ENCODE assay signal across 19 cellular contexts in genomic region chr16:930511-930910, GRCh38. TPM values are rescaled to one million over a fixed set of nuclear protein-coding genes. Genes with fewer than 3 reads are reported as not detected.
A peak's percentile ranks its signal among the peaks of the same experiment; 100 is the strongest.
DNase-seq lines count a peak whose midpoint lies in the region; ATAC-seq, FAIRE-seq and TF ChIP-seq lines count a peak whose summit lies in the region.
"Had no signal": no experiment of that assay in that cellular context is flagged by ENCODE, and none has a peak within 500 bp of the region (broad histone marks: within the 10 kb centered on the region; RNA-seq: fewer than 3 reads in every experiment).

No MANE protein-coding gene starts in this region.

- DNase-seq in RWPE2 (ENCODE audit: low spot score) = peak; percentile 37
- peak; percentile 39 for DNase-seq in kidney
- no peak for DNase-seq in neuronal stem cell (ENCODE audit: low spot score)
- no peak for DNase-seq in stimulated activated CD4-positive, alpha-beta T cell treated with anti-CD3 and anti-CD28 coated beads, Interleukin-15, amount 100 ng/mL, for 24 hours
- DNase-seq in CD1c-positive myeloid dendritic cell (ENCODE audit: extremely low spot score) = no peak
- no peak for DNase-seq in activated CD4-positive, alpha-beta T cell treated with anti-CD3 and anti-CD28 coated beads, Interleukin-2, amount 10 ng/mL, durations not matched to agents 24 days and 14 days
- DNase-seq: CD4-positive, alpha-beta T cell; DMS 273 treated with DMSO at 0.1 percent for 48 hours; DMS79; EL; GDM1; H9 had no signal

- no peak overlapping the region for H2AFZ ChIP-seq in neuronal stem cell (ENCODE audit: low read length)
- H2AFZ ChIP-seq: GM23338 had no signal

- H2AK5ac ChIP-seq in neuronal stem cell (ENCODE audit: low read depth, low read length) = peak overlapping the region; percentile 43

- peaks cover 4% of the 10 kb centered on the region for H3K9me3 Mint-ChIP-seq in activated CD4-positive, alpha-beta T cell treated with anti-CD3 and anti-CD28 coated beads, Interleukin-2, amount 10 ng/mL, durations not matched to agents 24 days and 14 days
- H3K9me3 Mint-ChIP-seq: CD4-positive, alpha-beta T cell; CD8-positive, alpha-beta memory T cell had no signal

- H2BK120ac ChIP-seq in neuronal stem cell (ENCODE audit: low read depth, low read length) = no peak overlapping the region

- no peak for FAIRE-seq in kidney (lab: Jason Lieb, UNC)
- FAIRE-seq: D721Med, GM12878, GM19239 had no signal

- H3K36me3 ChIP-seq in RWPE2 (ENCODE audit: low read depth) (no peaks in the 10 kb centered on the region), kidney (ENCODE audit: control insufficient read depth in 1 of 2, insufficient read depth in 2 of 2, low read length in 2 of 2) (peaks cover 0 to 3% of the 10 kb centered on the region in 2 donors), neuronal stem cell (replicated peaks in 1 of 2; ENCODE audit: control insufficient read depth in 2 of 2, insufficient read depth in 2 of 2, low read length in 2 of 2) (peaks cover 3 to 8% of the 10 kb centered on the region in 2 donors)

- no peak overlapping the region for H3K23ac ChIP-seq in neuronal stem cell (ENCODE audit: low read depth, low read length, poor library complexity)

- H3K27ac ChIP-seq in RWPE2 (ENCODE audit: poor library complexity, severe bottlenecking) (no peak overlapping the region), kidney (ENCODE audit: low read depth in 2 of 2, low read length in 2 of 2) (no peak overlapping the region), neuronal stem cell (replicated peaks; ENCODE audit: low read length) (no peak overlapping the region)
- H3K27ac ChIP-seq: C4-2B had no signal

- no peak overlapping the region for H4K8ac ChIP-seq in neuronal stem cell (ENCODE audit: low read depth, low read length)

- no peak overlapping the region for H4K91ac ChIP-seq in neuronal stem cell (ENCODE audit: low read depth, low read length, poor library complexity)

- no CpG with 5 or more reads among the region's 17 CpGs for WGBS in neuronal stem cell (ENCODE audit: extremely low coverage in 2 of 2, insufficient read length in 2 of 2, insufficient replicate concordance in 1 of 2), 2 donors

- no peak overlapping the region for H2BK12ac ChIP-seq in neuronal stem cell (ENCODE audit: low read length)

- no peak overlapping the region for H3K18ac ChIP-seq in neuronal stem cell (ENCODE audit: low read length)

- ATAC-seq in RWPE2 (ENCODE audit: low read depth) = no peak
- ATAC-seq: GM12878, HCT116 had no signal

- H3K36me3 Mint-ChIP-seq in activated CD4-positive, alpha-beta T cell treated with anti-CD3 and anti-CD28 coated beads, Interleukin-2, amount 10 ng/mL, durations not matched to agents 24 days and 14 days (ENCODE audit: low read depth) = peaks cover 6% of the 10 kb centered on the region

- no peak overlapping the region for H3K4me3 Mint-ChIP-seq in activated CD4-positive, alpha-beta T cell treated with anti-CD3 and anti-CD28 coated beads, Interleukin-2, amount 10 ng/mL, durations not matched to agents 24 days and 14 days
- H3K4me3 Mint-ChIP-seq: CD4-positive, alpha-beta T cell; CD8-positive, alpha-beta memory T cell; GM23338; H9 had no signal

- no peak overlapping the region for H2BK5ac ChIP-seq in neuronal stem cell (ENCODE audit: low read length)

- no peaks in the 10 kb centered on the region for H3K4me1 Mint-ChIP-seq in activated CD4-positive, alpha-beta T cell treated with anti-CD3 and anti-CD28 coated beads, Interleukin-2, amount 10 ng/mL, durations not matched to agents 24 days and 14 days

- no peak overlapping the region for H3K4me2 ChIP-seq in neuronal stem cell (ENCODE audit: insufficient read depth, low read length, poor library complexity, severe bottlenecking)
- H3K4me2 ChIP-seq: GM23338 had no signal

- H3K4me1 ChIP-seq in RWPE2 (ENCODE audit: insufficient read depth, poor library complexity, severe bottlenecking) (no peaks in the 10 kb centered on the region), kidney (ENCODE audit: control insufficient read depth in 1 of 2, insufficient read depth in 1 of 2, low read depth in 1 of 2, low read length in 2 of 2) (peaks cover 0 to 6% of the 10 kb centered on the region in 2 donors), neuronal stem cell (ENCODE audit: control insufficient read depth in 2 of 2, insufficient read depth in 1 of 2, low read depth in 1 of 2, low read length in 2 of 2) (peaks cover 5 to 12% of the 10 kb centered on the region in 2 donors)

- no peak overlapping the region for H2BK15ac ChIP-seq in neuronal stem cell (ENCODE audit: low read length)

- TF ChIP-seq CTCF in RWPE2 (IDR thresholded peaks at IDR 0.05; ENCODE audit: poor library complexity, severe bottlenecking) (no peak), kidney (IDR thresholded peaks at IDR 0.05; ENCODE audit: borderline replicate concordance, extremely low read depth, insufficient read depth) (no peak)

- H3K27ac Mint-ChIP-seq in activated CD4-positive, alpha-beta T cell treated with anti-CD3 and anti-CD28 coated beads, Interleukin-2, amount 10 ng/mL, durations not matched to agents 24 days and 14 days = no peak overlapping the region
- H3K27ac Mint-ChIP-seq: CD4-positive, alpha-beta T cell; GM23338 had no signal

- H3K79me1 ChIP-seq in neuronal stem cell (ENCODE audit: low read depth, low read length) = peaks cover 4% of the 10 kb centered on the region

- no peaks in the 10 kb centered on the region for H3K27me3 Mint-ChIP-seq in activated CD4-positive, alpha-beta T cell treated with anti-CD3 and anti-CD28 coated beads, Interleukin-2, amount 10 ng/mL, durations not matched to agents 24 days and 14 days
- H3K27me3 Mint-ChIP-seq: CD4-positive, alpha-beta T cell; CD8-positive, alpha-beta memory T cell had no signal

- no peak overlapping the region for H3K4me3 ChIP-seq in RWPE2 (ENCODE audit: severe bottlenecking)
- no peak overlapping the region for H3K4me3 ChIP-seq in kidney (ENCODE audit: low read length in 2 of 2)
- H3K4me3 ChIP-seq in neuronal stem cell (ENCODE audit: low read length in 2 of 2) = no peak overlapping the region
- H3K4me3 ChIP-seq: GM12878, GM23338 had no signal

- intact Hi-C loops in kidney (cut with DNase I) = no loop called here
- intact Hi-C loops in activated CD4-positive, alpha-beta T cell treated with anti-CD3 and anti-CD28 coated beads, Interleukin-2, amount 10 ng/mL, durations not matched to agents 24 days and 14 days (cut with micrococcal nuclease) = no loop called here

- no peaks in the 10 kb centered on the region for H3K27me3 ChIP-seq in RWPE2 (ENCODE audit: insufficient read depth, poor library complexity, severe bottlenecking)
- peaks cover 0 to 4% (median 0%) of the 10 kb centered on the region in 3 experiments for H3K27me3 ChIP-seq in neuronal stem cell (ENCODE audit: control insufficient read depth in 3 of 3, insufficient read depth in 3 of 3, low read depth in 1 of 3, low read length in 3 of 3)

- H3K4ac ChIP-seq in neuronal stem cell (ENCODE audit: low read length) = no peak overlapping the region

- H3K9me3 ChIP-seq in RWPE2 (ENCODE audit: severe bottlenecking) = no peaks in the 10 kb centered on the region
- H3K9me3 ChIP-seq in kidney (ENCODE audit: control insufficient read depth in 1 of 2, low read length in 2 of 2) = no peaks in the 10 kb centered on the region
- peaks cover 14 to 17% of the 10 kb centered on the region in 2 donors for H3K9me3 ChIP-seq in neuronal stem cell (replicated peaks in 1 of 2; ENCODE audit: control insufficient read depth in 2 of 2, insufficient read depth in 1 of 2, low read depth in 1 of 2, low read length in 2 of 2)

- H3K9ac ChIP-seq in kidney (ENCODE audit: low read length in 2 of 2) (no peak overlapping the region), neuronal stem cell (ENCODE audit: low read depth, low read length, poor library complexity) (no peak overlapping the region)

- H3K14ac ChIP-seq in neuronal stem cell (ENCODE audit: low read length) = no peak overlapping the region

RNA-seq across cellular contexts. Expression of gene LMF1, which starts 40.3 kb away (rescaled TPM):
- total RNA-seq in kidney = 28.6 TPM
- 15.4 TPM for polyA plus RNA-seq in kidney (ENCODE audit: insufficient read depth, low read depth, low replicate concordance)
- 6.9 TPM for polyA plus RNA-seq in neuronal stem cell (2013, experiment 1 of 2)
- 6.7 TPM for polyA plus RNA-seq in neuronal stem cell (2013, experiment 2 of 2)
- total RNA-seq in activated CD4-positive, alpha-beta T cell treated with anti-CD3 and anti-CD28 coated beads, Interleukin-2, amount 10 ng/mL, durations not matched to agents 24 days and 14 days = 10.4 and 11.9 TPM in 2 replicates

RNA-seq across cellular contexts. Expression of gene SOX8, which starts 51.1 kb away (rescaled TPM):
- 1.0 TPM for total RNA-seq in kidney
- 0.17 TPM for polyA plus RNA-seq in kidney (ENCODE audit: insufficient read depth, low read depth, low replicate concordance)
- polyA plus RNA-seq in neuronal stem cell (2013, experiment 1 of 2) = 5.1 TPM
- 5.2 TPM for polyA plus RNA-seq in neuronal stem cell (2013, experiment 2 of 2)
- total RNA-seq in activated CD4-positive, alpha-beta T cell treated with anti-CD3 and anti-CD28 coated beads, Interleukin-2, amount 10 ng/mL, durations not matched to agents 24 days and 14 days = 0.77 and 0.92 TPM in 2 replicates
- total RNA-seq: GM12878 had no signal
- polyA plus RNA-seq: GM12878 had no signal

Comparison
In these comparisons a context has a peak if more than half of its experiments do, and no peak if none do; other contexts are left out.
1. DNase-seq: peak in RWPE2 (single experiment) and kidney (single experiment); none in neuronal stem cell (single experiment), stimulated activated CD4-positive, alpha-beta T cell treated with anti-CD3 and anti-CD28 coated beads, Interleukin-15, amount 100 ng/mL, for 24 hours (single experiment), CD1c-positive myeloid dendritic cell (single experiment) and activated CD4-positive, alpha-beta T cell treated with anti-CD3 and anti-CD28 coated beads, Interleukin-2, amount 10 ng/mL, durations not matched to agents 24 days and 14 days (single experiment).